In genomic region chr19:41998246-41999020, GRCh38 we compare ENCODE assay signal across 8 cellular contexts. TPM values are rescaled to one million over a fixed set of nuclear protein-coding genes. Genes with fewer than 3 reads are reported as not detected.
DNase-seq lines count a peak whose midpoint lies in the region; ATAC-seq, FAIRE-seq and TF ChIP-seq lines count a peak whose summit lies in the region.

No MANE protein-coding gene starts in this region.

- H3K9me1 ChIP-seq in keratinocyte (ENCODE audit: control insufficient read depth, extremely low read depth, insufficient read depth, low read length): no peaks in the 10 kb centered on the region

- DNase-seq in AG04450 (ENCODE audit: low read depth, low spot score) (no peak), NT2/D1 (ENCODE audit: low read depth, low spot score) (peak; percentile 33), astrocyte of the cerebellum (ENCODE audit: low read depth) (no peak), keratinocyte (ENCODE audit: low read depth, low spot score) (no peak)

- dilution Hi-C loops in keratinocyte (cut with MboI; ENCODE audit: extremely low pct_ligation_motif_present, low sequenced_read_pairs): no loop called here

- POLR2A ChIA-PET in AG04450 (lab: Yijun Ruan, JAX): no interaction called here

- TF ChIP-seq CTCF in AG04450 (IDR thresholded peaks at IDR 0.05; ENCODE audit: low read depth, low read length) (peak; percentile 63), GM12875 (IDR thresholded peaks at IDR 0.05; ENCODE audit: borderline replicate concordance, insufficient read depth, low read depth, low read length) (peak; percentile 82), astrocyte of the cerebellum (IDR thresholded peaks at IDR 0.05; ENCODE audit: low read depth, low read length, missing control alignments) (peak; percentile 52), keratinocyte (optimal IDR thresholded peaks at IDR 0.05 in 1 of 3, IDR thresholded peaks at IDR 0.05 in 1 of 3, conservative IDR thresholded peaks at IDR 0.05 in 1 of 3; ENCODE audit: extremely low read depth in 1 of 3, insufficient read depth in 2 of 3, low read length in 3 of 3) (peak; percentile 43 to 85 (median 61))

- no peak for FAIRE-seq in keratinocyte (lab: Jason Lieb, UNC)

- no peaks in the 10 kb centered on the region for H3K9me3 ChIP-seq in AG04450 (ENCODE audit: control insufficient read depth, insufficient read depth, low read length)
- no peaks in the 10 kb centered on the region for H3K9me3 ChIP-seq in NT2/D1 (ENCODE audit: insufficient read depth, low read length)
- H3K9me3 ChIP-seq in keratinocyte (ENCODE audit: control insufficient read depth, low read depth, low read length): no peaks in the 10 kb centered on the region
- peaks cover 1% of the 10 kb centered on the region for H3K9me3 ChIP-seq in thymus (ENCODE audit: control insufficient read depth)

- H4K20me1 ChIP-seq in keratinocyte (ENCODE audit: control insufficient read depth, extremely low read depth, insufficient read depth, low read length): no peaks in the 10 kb centered on the region

- peaks cover 56% of the 10 kb centered on the region for H3K27me3 ChIP-seq in AG04450 (ENCODE audit: control insufficient read depth, insufficient read depth, low read length)
- peaks cover 67% of the 10 kb centered on the region for H3K27me3 ChIP-seq in NT2/D1 (ENCODE audit: insufficient read depth, insufficient read length)
- H3K27me3 ChIP-seq in keratinocyte (ENCODE audit: control insufficient read depth, extremely low read depth, insufficient read depth, low read length): peaks cover 70% of the 10 kb centered on the region
- H3K27me3 ChIP-seq in thymus (ENCODE audit: control insufficient read depth, insufficient read depth): peaks cover 49% of the 10 kb centered on the region

- H3K36me3 ChIP-seq in NT2/D1 (ENCODE audit: insufficient read depth, insufficient read length, low read length): no peaks in the 10 kb centered on the region
- H3K36me3 ChIP-seq in keratinocyte (ENCODE audit: control insufficient read depth in 2 of 2, extremely low read depth in 1 of 2, insufficient read depth in 2 of 2, low read length in 2 of 2): no peaks in the 10 kb centered on the region
- no peaks in the 10 kb centered on the region for H3K36me3 ChIP-seq in thymus (ENCODE audit: control insufficient read depth, insufficient read depth)

- peak overlapping the region; percentile 32 for H3K4me2 ChIP-seq in keratinocyte (ENCODE audit: control insufficient read depth, extremely low read depth, insufficient read depth, low read depth, low read length)

- no peak overlapping the region for H3K27ac ChIP-seq in AG04450 (ENCODE audit: low read depth, low read length)
- H3K27ac ChIP-seq in keratinocyte (ENCODE audit: control insufficient read depth, insufficient read depth, low read length): no peak overlapping the region
- no peak overlapping the region for H3K27ac ChIP-seq in thymus (ENCODE audit: low read depth)

- H3K4me3 ChIP-seq in AG04450 (ENCODE audit: low read depth, low read length) (no peak overlapping the region), GM12875 (ENCODE audit: low read depth, low read length) (no peak overlapping the region), NT2/D1 (ENCODE audit: insufficient read length, low read depth) (peak overlapping the region; percentile 18), astrocyte of the cerebellum (ENCODE audit: low read depth, low read length) (no peak overlapping the region), keratinocyte (ENCODE audit: control insufficient read depth in 2 of 3, extremely low read depth in 1 of 3, insufficient read depth in 2 of 3, low read depth in 1 of 3, low read length in 3 of 3) (no peak overlapping the region), thymus (ENCODE audit: low read length) (peak overlapping the region; percentile 20)

- H3K9ac ChIP-seq in NT2/D1 (ENCODE audit: insufficient read length, low read depth): no peak overlapping the region
- no peak overlapping the region for H3K9ac ChIP-seq in keratinocyte (ENCODE audit: control insufficient read depth, extremely low read depth, insufficient read depth, low read length)

- no peaks in the 10 kb centered on the region for H3K79me2 ChIP-seq in keratinocyte (ENCODE audit: control insufficient read depth, insufficient read depth, low read length)

- in situ Hi-C loops in astrocyte of the cerebellum (cut with HindIII; ENCODE audit: low sequenced_read_pairs): no loop called here

- CTCF ChIA-PET in AG04450 (lab: Charles Lee): interaction anchor here (0.6 to 2.8 kb wide), 3 partner anchors 10 to 37 kb away, joined by 3 to 11 read pairs (median 3); no protein-coding TSS in a partner anchor

- H2AFZ ChIP-seq in keratinocyte (ENCODE audit: control insufficient read depth, low read length): no peak overlapping the region

- ATAC-seq in GM18867 (IDR thresholded peaks at IDR 0.05; ENCODE audit: unreplicated experiment) (no peak), HG03045 (IDR thresholded peaks at IDR 0.05; ENCODE audit: unreplicated experiment) (no peak)

- WGBS in thymus: 4% methylated on average over 64 of the region's 64 CpGs

- H3K4me1 ChIP-seq in NT2/D1 (ENCODE audit: insufficient read depth, insufficient read length): peaks cover 9% of the 10 kb centered on the region
- no peaks in the 10 kb centered on the region for H3K4me1 ChIP-seq in keratinocyte (ENCODE audit: control insufficient read depth, extremely low read depth, insufficient read depth, low read length)
- H3K4me1 ChIP-seq in thymus (ENCODE audit: control insufficient read depth, insufficient read depth, low read length): peaks cover 16% of the 10 kb centered on the region

RNA-seq across cellular contexts. Expression of gene ATP1A3, which starts 4.4 kb away (rescaled TPM):
- polyA plus RNA-seq in AG04450 (2011; rRNA removed) (0.05 TPM in 1 of 2 replicates, not detected in the other), keratinocyte (0.05 to 0.09 TPM in 2 of 3 replicates, not detected in the other), thymus (2.6 TPM)
- 0.09 and 0.22 TPM in 2 replicates for polyA minus RNA-seq in AG04450 (2011; rRNA and poly(A)+ RNA removed)
- not detected for polyA plus RNA-seq in keratinocyte (2011; ENCODE audit: low read depth)
- polyA plus RNA-seq in keratinocyte (2011; cell fraction: cytosol; rRNA removed): 0.04 TPM in 1 of 2 replicates, not detected in the other
- polyA plus RNA-seq in keratinocyte (2011; cell fraction: nucleus; rRNA removed): 0.19 and 0.23 TPM in 2 replicates
- 0.20 and 0.21 TPM in 2 replicates for polyA plus RNA-seq in keratinocyte (2012; ENCODE audit: low replicate concordance)
- 0.13 to 0.30 TPM in 2 of 3 replicates, not detected in the other for polyA minus RNA-seq in keratinocyte
- polyA minus RNA-seq in keratinocyte (2011; cell fraction: cytosol; rRNA and poly(A)+ RNA removed): not detected
- 0.21 and 0.31 TPM in 2 replicates for polyA minus RNA-seq in keratinocyte (2011; cell fraction: nucleus; rRNA and poly(A)+ RNA removed)

RNA-seq across cellular contexts. Expression of gene RABAC1, which starts 39.3 kb away (rescaled TPM):
- polyA plus RNA-seq in AG04450 (2011; rRNA removed): 149 and 215 TPM in 2 replicates
- polyA minus RNA-seq in AG04450 (2011; rRNA and poly(A)+ RNA removed): 67.5 and 76.7 TPM in 2 replicates
- 107 to 232 TPM (median 132 TPM) in 3 replicates for polyA plus RNA-seq in keratinocyte
- polyA plus RNA-seq in keratinocyte (2011; ENCODE audit: low read depth): 8.6 TPM
- 114 and 253 TPM in 2 replicates for polyA plus RNA-seq in keratinocyte (2011; cell fraction: cytosol; rRNA removed)
- polyA plus RNA-seq in keratinocyte (2011; cell fraction: nucleus; rRNA removed): 174 and 215 TPM in 2 replicates
- polyA plus RNA-seq in keratinocyte (2012; ENCODE audit: low replicate concordance): 144 and 232 TPM in 2 replicates
- polyA minus RNA-seq in keratinocyte: 61.4 to 131 TPM (median 107 TPM) in 3 replicates
- 174 TPM for polyA minus RNA-seq in keratinocyte (2011; cell fraction: cytosol; rRNA and poly(A)+ RNA removed)
- polyA minus RNA-seq in keratinocyte (2011; cell fraction: nucleus; rRNA and poly(A)+ RNA removed): 49.5 and 50.8 TPM in 2 replicates
- polyA plus RNA-seq in thymus: 111 TPM

Comparison
In these comparisons a context has a peak if more than half of its experiments do, and no peak if none do; other contexts are left out.
1. H3K4me3 ChIP-seq: peak in NT2/D1 (single experiment) and thymus (single experiment); none in AG04450 (single experiment), GM12875 (single experiment), astrocyte of the cerebellum (single experiment) and keratinocyte (0 of 3).
2. Peak in every context shown above with its lines, with median percentiles within 50 percentile points of each other: CTCF ChIP-seq.